In genomic region chr12:93674386-93674785, GRCh38 we compare ENCODE assay signal across 25 cellular contexts.
"Had no signal": no experiment of that assay in that cellular context is flagged by ENCODE, and none has a peak within 500 bp of the region (broad histone marks: within the 10 kb centered on the region; RNA-seq: fewer than 3 reads in every experiment).

No MANE protein-coding gene starts in this region.

- H3K4me3 Mint-ChIP-seq: mesothelial cell of epicardium; nephron; neural crest cell; stimulated activated effector memory CD8-positive, alpha-beta T cell treated with anti-CD3 and anti-CD28 coated beads, Interleukin-12 subunit alpha, Interleukin-12 subunit beta, amount 100 ng/mL, for 72 hours; stimulated activated naive CD8-positive, alpha-beta T cell treated with anti-CD3 and anti-CD28 coated beads, Interleukin-15, amount 100 ng/mL, for 72 hours; type B pancreatic cell had no signal

- H3K4me3 ChIP-seq: heart right ventricle, hepatocyte, left ventricle myocardium inferior, lung, ovary, right atrium auricular region, sigmoid colon, spleen, tibial nerve, uterus had no signal

- ATAC-seq: heart right ventricle; stimulated activated effector memory CD8-positive, alpha-beta T cell treated with anti-CD3 and anti-CD28 coated beads, Interleukin-12 subunit alpha, Interleukin-12 subunit beta, amount 100 ng/mL, for 72 hours; stimulated activated naive CD8-positive, alpha-beta T cell treated with anti-CD3 and anti-CD28 coated beads, Interleukin-15, amount 100 ng/mL, for 72 hours had no signal

- H3K9me3 ChIP-seq: ovary, sigmoid colon, tibial nerve, uterus had no signal

- FAIRE-seq: small intestine had no signal

- H3K27me3 ChIP-seq: heart right ventricle, hepatocyte, ovary, right atrium auricular region, sigmoid colon, spleen, tibial nerve, uterus had no signal

- H3K27ac Mint-ChIP-seq: mesothelial cell of epicardium; nephron; progenitor cell of endocrine pancreas; stimulated activated effector memory CD8-positive, alpha-beta T cell treated with anti-CD3 and anti-CD28 coated beads, Interleukin-12 subunit alpha, Interleukin-12 subunit beta, amount 100 ng/mL, for 72 hours; stimulated activated naive CD8-positive, alpha-beta T cell treated with anti-CD3 and anti-CD28 coated beads, Interleukin-15, amount 100 ng/mL, for 72 hours; type B pancreatic cell had no signal

- H3K4me2 ChIP-seq: hepatocyte had no signal

- DNase-seq: heart right ventricle; islet precursor cell; left ventricle myocardium inferior; mesendoderm; naive B cell; nucleus accumbens; ovary; sigmoid colon; small intestine; spleen; stimulated activated CD4-positive, alpha-beta T cell treated with anti-CD3 and anti-CD28 coated beads, Interleukin-4, amount 100 ng/mL, for 24 hours; stimulated activated naive CD4-positive, alpha-beta T cell treated with Interleukin-2 at 50 U/mL for 16 hours; stimulated activated naive CD8-positive, alpha-beta T cell treated with anti-CD3 and anti-CD28 coated beads, Interleukin-15, amount 100 ng/mL, for 72 hours; substantia nigra; uterus had no signal

- H3K27ac ChIP-seq: heart right ventricle, hepatocyte, left ventricle myocardium inferior, ovary, right atrium auricular region, spleen, tibial nerve, uterus had no signal

- H3K36me3 ChIP-seq: left ventricle myocardium inferior, ovary, right atrium auricular region, sigmoid colon, uterus had no signal

- H2AFZ ChIP-seq: hepatocyte had no signal

- H3K27me3 Mint-ChIP-seq: progenitor cell of endocrine pancreas had no signal

- H3K36me3 Mint-ChIP-seq: mesothelial cell of epicardium had no signal

- H3K4me1 ChIP-seq: uterus had no signal
